ENCODE assay signal across 23 cellular contexts in genomic region chr20:12638633-12639360, GRCh38.
DNase-seq lines count a peak whose midpoint lies in the region; ATAC-seq and TF ChIP-seq lines count a peak whose summit lies in the region.
"Had no signal": no experiment of that assay in that cellular context is flagged by ENCODE, and none has a peak within 500 bp of the region (broad histone marks: within the 10 kb centered on the region; RNA-seq: fewer than 3 reads in every experiment).

No MANE protein-coding gene starts in this region.

- no peaks in the 10 kb centered on the region for H3K4me1 ChIP-seq in GM23338 (ENCODE audit: insufficient read depth)
- H3K4me1 ChIP-seq in SK-N-SH (ENCODE audit: control insufficient read depth in 1 of 2, insufficient read depth in 2 of 2, low read depth in 1 of 2, low read length in 1 of 2), result peaks cover 0 to 16% of the 10 kb centered on the region in 2 experiments; a peak in 2 of 4 replicates
- H3K4me1 ChIP-seq: SJSA1 had no signal

- TF ChIP-seq EP300 in SK-N-SH (IDR thresholded peaks at IDR 0.05; ENCODE audit: borderline replicate concordance in 1 of 2, low read depth in 1 of 2, low read length in 1 of 2), result peak in 1 of 2 experiments; percentile 77; a peak in 2 of 4 replicates

- H2AFZ ChIP-seq in GM23338 (no peak overlapping the region), SK-N-SH (ENCODE audit: low read depth) (no peak overlapping the region)

- H3K27me3 Mint-ChIP-seq in GM23338 (ENCODE audit: insufficient read depth, low read depth, poor library complexity), result no peaks in the 10 kb centered on the region
- no peaks in the 10 kb centered on the region for H3K27me3 Mint-ChIP-seq in activated CD4-positive, alpha-beta T cell treated with anti-CD3 and anti-CD28 coated beads for 36 hours

- no peak overlapping the region for H3K4me3 Mint-ChIP-seq in GM23338
- H3K4me3 Mint-ChIP-seq in activated CD4-positive, alpha-beta T cell treated with anti-CD3 and anti-CD28 coated beads for 36 hours, result no peak overlapping the region
- H3K4me3 Mint-ChIP-seq: CD8-positive, alpha-beta T cell had no signal

- no peaks in the 10 kb centered on the region for H3K36me3 Mint-ChIP-seq in GM23338 (ENCODE audit: low read depth)
- H3K36me3 Mint-ChIP-seq in activated CD4-positive, alpha-beta T cell treated with anti-CD3 and anti-CD28 coated beads for 36 hours (ENCODE audit: low read depth), result no peaks in the 10 kb centered on the region
- H3K36me3 Mint-ChIP-seq: CD8-positive, alpha-beta T cell had no signal

- ATAC-seq in GM23338 (no peak; the same call in 2 of the 3 replicates), HG03432 (IDR thresholded peaks at IDR 0.05; ENCODE audit: unreplicated experiment) (no peak), HG03135 (IDR thresholded peaks at IDR 0.05; ENCODE audit: unreplicated experiment) (no peak)
- ATAC-seq in activated CD4-positive, alpha-beta T cell treated with anti-CD3 and anti-CD28 coated beads for 36 hours, result no peak
- ATAC-seq: CD8-positive, alpha-beta T cell; HepG2; K562 had no signal

- peak; percentile 19 for DNase-seq in GM23338 (ENCODE audit: low spot score)
- DNase-seq in SK-N-SH, result peak; percentile 34
- peak; percentile 5 for DNase-seq in iPS DF 19.7 (ENCODE audit: low read depth, low spot score)
- peak; percentile 43 for DNase-seq in retina
- DNase-seq in activated CD4-positive, alpha-beta T cell treated with anti-CD3 and anti-CD28 coated beads for 36 hours, result no peak
- DNase-seq: C1 segment of cervical spinal cord; CD8-positive, alpha-beta T cell; GDM1; MM.1S; NCI-H1048; NCI-H1417 treated with DMSO at 0.1 percent for 48 hours; NCI-H187; NCI-H226; NCI-H524; NCI-H774; OCI-M1; SW 1271 had no signal

- peaks cover 12% of the 10 kb centered on the region; the same call in 2 of the 3 replicates for H3K4me1 Mint-ChIP-seq in GM23338
- H3K4me1 Mint-ChIP-seq in activated CD4-positive, alpha-beta T cell treated with anti-CD3 and anti-CD28 coated beads for 36 hours, result no peaks in the 10 kb centered on the region

- CTCF ChIA-PET in SK-N-SH (lab: Yijun Ruan, JAX), result interaction anchor here (1.3 to 1.5 kb wide), 2 partner anchors 23 to 52 kb away, joined by 3 to 4 read pairs; no protein-coding TSS in a partner anchor
- CTCF ChIA-PET in activated CD4-positive, alpha-beta T cell treated with anti-CD3 and anti-CD28 coated beads for 36 hours (lab: Charles Lee), result no interaction called here

- H3K79me2 ChIP-seq in GM23338 (replicated peaks; ENCODE audit: insufficient read depth) (no peaks in the 10 kb centered on the region), SK-N-SH (ENCODE audit: insufficient read depth) (no peaks in the 10 kb centered on the region)

- H4K20me1 ChIP-seq in GM23338 (replicated peaks; ENCODE audit: insufficient read depth), result no peaks in the 10 kb centered on the region
- H4K20me1 ChIP-seq in SK-N-SH (ENCODE audit: insufficient read depth), result no peaks in the 10 kb centered on the region

- H3K27me3 ChIP-seq in GM23338 (ENCODE audit: insufficient read depth) (no peaks in the 10 kb centered on the region), SK-N-SH (ENCODE audit: insufficient read depth) (no peaks in the 10 kb centered on the region)
- H3K27me3 ChIP-seq: SJSA1 had no signal

- H3F3A ChIP-seq in GM23338 (replicated peaks; ENCODE audit: low read depth), result no peaks in the 10 kb centered on the region
- no peaks in the 10 kb centered on the region for H3F3A ChIP-seq in SK-N-SH (replicated peaks; ENCODE audit: insufficient read depth)

- no peaks in the 10 kb centered on the region for H3K9me3 Mint-ChIP-seq in GM23338
- H3K9me3 Mint-ChIP-seq in activated CD4-positive, alpha-beta T cell treated with anti-CD3 and anti-CD28 coated beads for 36 hours (ENCODE audit: low read depth), result no peaks in the 10 kb centered on the region
- H3K9me3 Mint-ChIP-seq: CD8-positive, alpha-beta T cell had no signal

- no peaks in the 10 kb centered on the region for H3K9me2 ChIP-seq in GM23338 (ENCODE audit: insufficient read depth)
- H3K9me2 ChIP-seq in SK-N-SH, result no peaks in the 10 kb centered on the region

- no peaks in the 10 kb centered on the region for H3K9me3 ChIP-seq in SK-N-SH
- H3K9me3 ChIP-seq: SJSA1 had no signal

- intact Hi-C loops in activated CD4-positive, alpha-beta T cell treated with anti-CD3 and anti-CD28 coated beads for 36 hours (cut with DNase I, micrococcal nuclease), result no loop called here

- H3K27ac Mint-ChIP-seq in GM23338, result no peak overlapping the region
- no peak overlapping the region for H3K27ac Mint-ChIP-seq in activated CD4-positive, alpha-beta T cell treated with anti-CD3 and anti-CD28 coated beads for 36 hours
- H3K27ac Mint-ChIP-seq: CD8-positive, alpha-beta T cell had no signal

- H3K36me3 ChIP-seq in GM23338 (ENCODE audit: insufficient read depth) (no peaks in the 10 kb centered on the region), SK-N-SH (replicated peaks in 1 of 2; ENCODE audit: control insufficient read depth in 1 of 2, insufficient read depth in 2 of 2, low read length in 1 of 2) (no peaks in the 10 kb centered on the region)
- H3K36me3 ChIP-seq: SJSA1 had no signal

- 19% methylated on average over 7 of the region's 7 CpGs for WGBS in SK-N-SH (ENCODE audit: low lambda C conversion rate)

- no peak overlapping the region for H3K27ac ChIP-seq in GM23338 (ENCODE audit: low read depth)
- peak overlapping the region in 1 of 2 experiments; percentile 85; a peak in 2 of 4 replicates for H3K27ac ChIP-seq in SK-N-SH (ENCODE audit: low read depth in 2 of 2, low read length in 1 of 2)
- H3K27ac ChIP-seq: HL-60, SJSA1 had no signal

- H3K4me3 ChIP-seq in GM23338, result no peak overlapping the region
- H3K4me3 ChIP-seq in SK-N-SH (ENCODE audit: low read depth in 2 of 2, low read length in 1 of 2), result no peak overlapping the region
- H3K4me3 ChIP-seq: K562, SJSA1 had no signal

- POLR2A ChIA-PET in SK-N-SH (lab: Yijun Ruan, JAX), result no interaction called here
- POLR2A ChIA-PET in activated CD4-positive, alpha-beta T cell treated with anti-CD3 and anti-CD28 coated beads for 36 hours (lab: Charles Lee), result no interaction called here

- TF ChIP-seq CTCF in GM23338 (conservative IDR thresholded peaks at IDR 0.05; ENCODE audit: low read depth in 2 of 2), result no peak
- TF ChIP-seq CTCF in SK-N-SH (IDR thresholded peaks at IDR 0.05), result no peak

- H3K9ac ChIP-seq in SK-N-SH, result no peak overlapping the region

- no peak for TF ChIP-seq RAD21 in SK-N-SH (IDR thresholded peaks at IDR 0.05; ENCODE audit: low read length)

- H3K4me2 ChIP-seq in GM23338, result no peak overlapping the region
- H3K4me2 ChIP-seq in SK-N-SH, result no peak overlapping the region

TF ChIP-seq in GM23338, 12 proteins besides CTCF, POLR2A, EP300 and RAD21:
- TF ChIP-seq ZNF114 (CRISPR knock-in tag; IDR thresholded peaks at IDR 0.05) (no peak), POLR2AphosphoS5 (IDR thresholded peaks at IDR 0.05; ENCODE audit: low read depth) (no peak), JUNB (IDR thresholded peaks at IDR 0.05; ENCODE audit: unreplicated experiment) (no peak), CREB1 (CRISPR knock-in tag; IDR thresholded peaks at IDR 0.05; ENCODE audit: low read depth) (no peak), STAT1 (IDR thresholded peaks at IDR 0.05; ENCODE audit: unreplicated experiment) (no peak), ZNF331 (CRISPR knock-in tag; IDR thresholded peaks at IDR 0.05; ENCODE audit: low read depth) (no peak), ETS1 (IDR thresholded peaks at IDR 0.05) (no peak), EZH2 (IDR thresholded peaks at IDR 0.05; ENCODE audit: low read depth, unreplicated experiment) (no peak), NANOG (IDR thresholded peaks at IDR 0.05; ENCODE audit: borderline replicate concordance) (no peak)

TF ChIP-seq in SK-N-SH, 30 proteins besides CTCF, POLR2A, EP300 and RAD21:
- no peak for TF ChIP-seq RCOR1 (IDR thresholded peaks at IDR 0.05; ENCODE audit: low read length)
- TF ChIP-seq MXI1 (IDR thresholded peaks at IDR 0.05; ENCODE audit: low read depth, low read length), result 0 out of 2 replicates have a peak, but pooled peaks have one; percentile 16
- no peak for TF ChIP-seq NRF1 (IDR thresholded peaks at IDR 0.05; ENCODE audit: low read depth, low read length)
- peak; percentile 31 for TF ChIP-seq CHD2 (IDR thresholded peaks at IDR 0.05; ENCODE audit: low read length, partially characterized antibody)
- TF ChIP-seq SIN3A (IDR thresholded peaks at IDR 0.05; ENCODE audit: borderline replicate concordance, low read depth, low read length), result no peak
- TF ChIP-seq IRF3 (IDR thresholded peaks at IDR 0.05; ENCODE audit: low read depth, low read length), result no peak
- TF ChIP-seq FOXJ3 (CRISPR knock-in tag; IDR thresholded peaks at IDR 0.05), result 0 out of 2 replicates have a peak, but pooled peaks have one; percentile 30
- peak; percentile 66 for TF ChIP-seq GATA2 (CRISPR knock-in tag; IDR thresholded peaks at IDR 0.05)
